In genomic region chr5:178106556-178107239, GRCh38 we compare ENCODE assay signal across 1 cellular context.
TF ChIP-seq lines count a peak whose summit lies in the region.

No MANE protein-coding gene starts in this region.

TF ChIP-seq in H1, 55 proteins besides CTCF, POLR2A, EP300 and RAD21:
- TF ChIP-seq NANOG (IDR thresholded peaks at IDR 0.05; ENCODE audit: insufficient read depth, low read depth, low read length, poor library complexity, severe bottlenecking) (no peak), TBP (IDR thresholded peaks at IDR 0.05; ENCODE audit: low read depth, low read length) (no peak), CHD7 (IDR thresholded peaks at IDR 0.05; ENCODE audit: insufficient replicate concordance, low read length) (no peak), SUZ12 (IDR thresholded peaks at IDR 0.05; ENCODE audit: low read length) (no peak), HDAC2 (IDR thresholded peaks at IDR 0.05; ENCODE audit: borderline replicate concordance in 1 of 2, low read depth in 2 of 2, low read length in 2 of 2) (no peak), ZNF274 (IDR thresholded peaks at IDR 0.05; ENCODE audit: borderline replicate concordance, extremely low read depth, low read length) (no peak), BACH1 (IDR thresholded peaks at IDR 0.05; ENCODE audit: low read length) (no peak), TAF1 (IDR thresholded peaks at IDR 0.05; ENCODE audit: low read depth, low read length) (no peak), SIRT6 (IDR thresholded peaks at IDR 0.05; ENCODE audit: low read length) (no peak), MAFK (IDR thresholded peaks at IDR 0.05; ENCODE audit: low read depth, low read length) (no peak), TEAD4 (IDR thresholded peaks at IDR 0.05; ENCODE audit: low read depth, low read length) (no peak), TAF7 (optimal IDR thresholded peaks at IDR 0.05; ENCODE audit: borderline replicate concordance, low read depth, low read length) (no peak)
TF ChIP-seq in H1: peak in this region for 0.
